In the genomic region with DNA sequence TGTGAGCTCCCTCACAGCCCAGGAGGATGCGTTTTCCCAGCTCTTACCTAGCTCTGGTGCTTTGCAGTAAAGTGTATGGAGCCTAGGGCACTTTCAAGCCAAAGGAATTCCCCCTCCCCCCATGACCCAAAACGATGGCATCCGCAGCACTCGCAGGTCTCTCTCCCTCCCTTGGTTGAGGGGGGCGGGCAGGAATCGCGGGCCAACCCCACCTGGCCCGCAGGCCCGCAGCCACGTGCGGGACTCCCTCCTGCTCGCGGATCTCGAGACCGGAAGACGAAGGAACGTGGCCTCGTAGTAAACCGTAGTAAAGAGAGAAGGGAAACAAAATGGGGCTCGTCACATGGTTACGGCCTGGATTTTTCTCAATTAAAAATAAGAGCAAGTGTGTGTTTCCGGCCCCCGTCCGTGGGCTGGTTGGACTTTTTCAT, we compare ENCODE assay signal across 8 cellular contexts. TPM values are rescaled to one million over a fixed set of nuclear protein-coding genes. Genes with fewer than 3 reads are reported as not detected.
DNase-seq lines count a peak whose midpoint lies in the region; ATAC-seq, FAIRE-seq and TF ChIP-seq lines count a peak whose summit lies in the region.

No MANE protein-coding gene starts in this region.

- CTCF ChIA-PET in endothelial cell of umbilical vein (lab: Charles Lee), result interaction anchor here (4.2 kb wide), 1 partner anchor 12 kb away, joined by 26 read pairs; no protein-coding TSS in a partner anchor

- H3K9me1 ChIP-seq in endothelial cell of umbilical vein (replicated peaks; ENCODE audit: control insufficient read depth, extremely low read depth, insufficient read depth, low read length), result no peaks in the 10 kb centered on the region

- H3K27ac ChIP-seq in endothelial cell of umbilical vein (ENCODE audit: insufficient read depth, low read depth, low read length) (peak overlapping the region; percentile 3), upper lobe of right lung (peak overlapping the region; percentile 92)

- peaks cover 4% of the 10 kb centered on the region for H3K4me1 ChIP-seq in endothelial cell of umbilical vein (ENCODE audit: control insufficient read depth, extremely low read depth, insufficient read depth, low read length)
- peaks cover 19% of the 10 kb centered on the region for H3K4me1 ChIP-seq in upper lobe of right lung

- ATAC-seq in GM21515 (IDR thresholded peaks at IDR 0.05; ENCODE audit: unreplicated experiment) (peak; percentile 59), SK-N-SH treated with all-trans-retinoic acid at 6 μM for 48 hours (no peak; the same call in 2 of the 3 replicates), upper lobe of right lung (peak; percentile 57)

- H3K27me3 ChIP-seq in endothelial cell of umbilical vein (ENCODE audit: control insufficient read depth in 2 of 2, insufficient read depth in 2 of 2, low read length in 2 of 2) (peaks cover 4 to 22% of the 10 kb centered on the region in 2 experiments), upper lobe of right lung (no peaks in the 10 kb centered on the region)

- peak overlapping the region; percentile 75 for H2AFZ ChIP-seq in endothelial cell of umbilical vein (ENCODE audit: low read depth, low read length)

- TF ChIP-seq POLR2A in endothelial cell of umbilical vein (IDR thresholded peaks at IDR 0.05; ENCODE audit: low read depth, low read length), result no peak

- H3K4me3 ChIP-seq in endothelial cell of umbilical vein (replicated peaks in 1 of 3; ENCODE audit: insufficient read depth in 1 of 3, low read depth in 1 of 3, low read length in 3 of 3) (peak overlapping the region; percentile 1 to 69 (median 51)), upper lobe of right lung (peak overlapping the region; percentile 71)

- dilution Hi-C loops in endothelial cell of umbilical vein (cut with MboI; ENCODE audit: extremely low pct_ligation_motif_present, low sequenced_read_pairs), result no loop called here

- peak; percentile 60 for DNase-seq in NCI-H82 (lab: John Stamatoyannopoulos, UW)
- no peak for DNase-seq in NCI-H82 treated with DMSO at 0.1 percent for 48 hours (lab: John Stamatoyannopoulos, UW; ENCODE audit: unreplicated experiment)
- peak; percentile 65 for DNase-seq in HS-5 (ENCODE audit: low read depth)
- peak; percentile 49 for DNase-seq in endothelial cell of umbilical vein (ENCODE audit: low read depth, low spot score)
- DNase-seq in middle frontal gyrus (ENCODE audit: extremely low spot score, low spot score), result peak; percentile 23
- peak; percentile 76 for DNase-seq in upper lobe of right lung

- H3K9ac ChIP-seq in endothelial cell of umbilical vein (replicated peaks; ENCODE audit: extremely low read depth, insufficient read depth, low read length), result peak overlapping the region; percentile 40

- H3K79me2 ChIP-seq in endothelial cell of umbilical vein (ENCODE audit: control insufficient read depth, insufficient read depth, low read length), result no peaks in the 10 kb centered on the region

- H4K20me1 ChIP-seq in endothelial cell of umbilical vein (replicated peaks; ENCODE audit: control insufficient read depth, extremely low read depth, insufficient read depth, low read length), result no peaks in the 10 kb centered on the region

- H3K9me3 ChIP-seq in endothelial cell of umbilical vein (replicated peaks; ENCODE audit: control insufficient read depth, insufficient read depth, low read length) (no peaks in the 10 kb centered on the region), upper lobe of right lung (no peaks in the 10 kb centered on the region)

- no TSS peak for BruUV-seq in endothelial cell of umbilical vein (replicated peaks; lab: Mats Ljungman, UMichigan)

- H3K4me2 ChIP-seq in endothelial cell of umbilical vein (ENCODE audit: insufficient read depth, low read length), result peak overlapping the region; percentile 56

- FAIRE-seq in endothelial cell of umbilical vein (lab: Jason Lieb, UNC), result no peak

- TF ChIP-seq CTCF in endothelial cell of umbilical vein (IDR thresholded peaks at IDR 0.05; ENCODE audit: extremely low read depth in 1 of 2, insufficient read depth in 1 of 2, low read depth in 1 of 2, low read length in 2 of 2) (no peak), upper lobe of right lung (IDR thresholded peaks at IDR 0.05) (no peak)

- no peaks in the 10 kb centered on the region for H3K36me3 ChIP-seq in endothelial cell of umbilical vein (ENCODE audit: control insufficient read depth in 2 of 2, extremely low read depth in 1 of 2, insufficient read depth in 2 of 2, low read length in 2 of 2)
- no peaks in the 10 kb centered on the region for H3K36me3 ChIP-seq in upper lobe of right lung

- intact Hi-C loops in endothelial cell of umbilical vein (cut with micrococcal nuclease), result loop anchor here (1.0 to 10.0 kb wide), 5 partner anchors 8 to 756 kb away; a partner anchor contains a TSS
- intact Hi-C loops in upper lobe of right lung (cut with DNase I), result loop anchor here (10.0 kb wide), 1 partner anchor 146 kb away; no protein-coding TSS in a partner anchor

- POLR2A ChIA-PET in endothelial cell of umbilical vein (lab: Charles Lee), result no interaction called here

TF ChIP-seq in SK-N-SH treated with all-trans-retinoic acid at 6 μM for 48 hours, 23 proteins besides CTCF, POLR2A, EP300 and RAD21 (continues in another document):
- no peak for TF ChIP-seq ZNF70 (CRISPR knock-in tag; IDR thresholded peaks at IDR 0.05)
- TF ChIP-seq ARNTL (CRISPR knock-in tag; IDR thresholded peaks at IDR 0.05; ENCODE audit: borderline replicate concordance, low read depth), result no peak
- TF ChIP-seq, protein P1, sequence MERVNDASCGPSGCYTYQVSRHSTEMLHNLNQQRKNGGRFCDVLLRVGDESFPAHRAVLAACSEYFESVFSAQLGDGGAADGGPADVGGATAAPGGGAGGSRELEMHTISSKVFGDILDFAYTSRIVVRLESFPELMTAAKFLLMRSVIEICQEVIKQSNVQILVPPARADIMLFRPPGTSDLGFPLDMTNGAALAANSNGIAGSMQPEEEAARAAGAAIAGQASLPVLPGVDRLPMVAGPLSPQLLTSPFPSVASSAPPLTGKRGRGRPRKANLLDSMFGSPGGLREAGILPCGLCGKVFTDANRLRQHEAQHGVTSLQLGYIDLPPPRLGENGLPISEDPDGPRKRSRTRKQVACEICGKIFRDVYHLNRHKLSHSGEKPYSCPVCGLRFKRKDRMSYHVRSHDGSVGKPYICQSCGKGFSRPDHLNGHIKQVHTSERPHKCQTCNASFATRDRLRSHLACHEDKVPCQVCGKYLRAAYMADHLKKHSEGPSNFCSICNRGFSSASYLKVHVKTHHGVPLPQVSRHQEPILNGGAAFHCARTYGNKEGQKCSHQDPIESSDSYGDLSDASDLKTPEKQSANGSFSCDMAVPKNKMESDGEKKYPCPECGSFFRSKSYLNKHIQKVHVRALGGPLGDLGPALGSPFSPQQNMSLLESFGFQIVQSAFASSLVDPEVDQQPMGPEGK (CRISPR knock-in tag; IDR thresholded peaks at IDR 0.05; ENCODE audit: borderline replicate concordance), result no peak
- TF ChIP-seq SNAI2 (CRISPR knock-in tag; IDR thresholded peaks at IDR 0.05), result 0 out of 2 replicates have a peak, but pooled peaks have one; percentile 55
- TF ChIP-seq ZFP3 (CRISPR knock-in tag; IDR thresholded peaks at IDR 0.05), result peak; percentile 38; the same call in 1 of the 2 replicates
- no peak for TF ChIP-seq GLIS3 (CRISPR knock-in tag; IDR thresholded peaks at IDR 0.05)

TF ChIP-seq in endothelial cell of umbilical vein, 7 proteins besides CTCF, POLR2A, EP300 and RAD21:
- no peak for TF ChIP-seq EZH2 (IDR thresholded peaks at IDR 0.05; ENCODE audit: borderline replicate concordance, low read depth, low read length, severe bottlenecking)
- TF ChIP-seq, protein P2, sequence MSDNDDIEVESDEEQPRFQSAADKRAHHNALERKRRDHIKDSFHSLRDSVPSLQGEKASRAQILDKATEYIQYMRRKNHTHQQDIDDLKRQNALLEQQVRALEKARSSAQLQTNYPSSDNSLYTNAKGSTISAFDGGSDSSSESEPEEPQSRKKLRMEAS (IDR thresholded peaks at IDR 0.05; ENCODE audit: insufficient read depth, insufficient read length), result peak; percentile 63
TF ChIP-seq in endothelial cell of umbilical vein: peak in this region for 1.

RNA-seq across cellular contexts. Expression of a gene that starts 8.5 kb away (rescaled TPM):
- total RNA-seq in endothelial cell of umbilical vein (0.05 and 0.11 TPM in 2 replicates), upper lobe of right lung (10.6 TPM)
- polyA plus RNA-seq in endothelial cell of umbilical vein, result 0.10 and 0.13 TPM in 2 replicates
- polyA plus RNA-seq in endothelial cell of umbilical vein (2011; cell fraction: cytosol; rRNA removed), result 0.03 and 0.08 TPM in 2 replicates
- polyA plus RNA-seq in endothelial cell of umbilical vein (2011; cell fraction: nucleus; rRNA removed), result 0.05 and 0.07 TPM in 2 replicates
- 0.56 and 0.64 TPM in 2 replicates for polyA plus RNA-seq in endothelial cell of umbilical vein (2012)
- polyA minus RNA-seq in endothelial cell of umbilical vein, result 0.15 and 0.17 TPM in 2 replicates
- 0.10 TPM for polyA minus RNA-seq in endothelial cell of umbilical vein (2011; cell fraction: cytosol; rRNA and poly(A)+ RNA removed)
- polyA minus RNA-seq in endothelial cell of umbilical vein (2011; cell fraction: nucleus; rRNA and poly(A)+ RNA removed), result 0.24 and 0.34 TPM in 2 replicates

RNA-seq across cellular contexts. Expression of a gene that starts 44.8 kb away (rescaled TPM):
- 16.1 and 19.4 TPM in 2 replicates for total RNA-seq in endothelial cell of umbilical vein
- polyA plus RNA-seq in endothelial cell of umbilical vein, result 6.4 and 6.8 TPM in 2 replicates
- polyA plus RNA-seq in endothelial cell of umbilical vein (2011; cell fraction: cytosol; rRNA removed), result 5.7 and 6.1 TPM in 2 replicates
- 10.2 and 10.6 TPM in 2 replicates for polyA plus RNA-seq in endothelial cell of umbilical vein (2011; cell fraction: nucleus; rRNA removed)
- 11.6 and 14.2 TPM in 2 replicates for polyA plus RNA-seq in endothelial cell of umbilical vein (2012)
- polyA minus RNA-seq in endothelial cell of umbilical vein, result 26.2 and 35.5 TPM in 2 replicates
- 6.5 TPM for polyA minus RNA-seq in endothelial cell of umbilical vein (2011; cell fraction: cytosol; rRNA and poly(A)+ RNA removed)
- 37.7 and 54.9 TPM in 2 replicates for polyA minus RNA-seq in endothelial cell of umbilical vein (2011; cell fraction: nucleus; rRNA and poly(A)+ RNA removed)
- total RNA-seq in upper lobe of right lung, result 38.4 TPM

Comparison
In these comparisons a context has a peak if more than half of its experiments do, and no peak if none do; other contexts are left out.
1. RNA of a gene that starts 8.5 kb away (total RNA-seq): 10.6 TPM in upper lobe of right lung (single experiment); 0.05 to 0.11 TPM in endothelial cell of umbilical vein; every median in the first group is over 10 times any median in the second.